In genomic region chr11:34529643-34530042, GRCh38 we compare ENCODE assay signal across 23 cellular contexts. TPM values are rescaled to one million over a fixed set of nuclear protein-coding genes. Genes with fewer than 3 reads are reported as not detected.
"Had no signal": no experiment of that assay in that cellular context is flagged by ENCODE, and none has a peak within 500 bp of the region (broad histone marks: within the 10 kb centered on the region; RNA-seq: fewer than 3 reads in every experiment).

No MANE protein-coding gene starts in this region.

- ATAC-seq: K562, Right ventricle myocardium inferior had no signal

- H3K4me1 ChIP-seq: Peyer's patch, SJCRH30 had no signal

- H3K27me3 ChIP-seq: Peyer's patch, SJCRH30 had no signal

- FAIRE-seq: K562 had no signal

- H3K27ac ChIP-seq: KMS-11, Peyer's patch, SJCRH30, SK-N-MC had no signal

- H3K4me2 ChIP-seq: KMS-11 had no signal

- H3K36me3 ChIP-seq: Peyer's patch, SJCRH30 had no signal

- H3K4me3 ChIP-seq: K562, Peyer's patch, SJCRH30, SK-N-MC had no signal

- H3K9me3 ChIP-seq: Peyer's patch, SJCRH30 had no signal

- DNase-seq: Kasumi-1, MV-4-11, NCI-H1048, NCI-H1105, NCI-H1436 treated with DMSO at 0.1 percent for 48 hours, NCI-H1694, NCI-H187 treated with DMSO at 0.1 percent for 48 hours, NCI-H2029 treated with DMSO at 0.1 percent for 48 hours, NCI-H2171 treated with DMSO at 0.1 percent for 48 hours, NCI-H345, NCI-H446 treated with DMSO at 0.1 percent for 48 hours, NCI-H510A treated with DMSO at 0.1 percent for 48 hours, NCI-H526, NCI-H774, Peyer's patch, SHP77 treated with DMSO at 0.1 percent for 48 hours, SJCRH30 had no signal

RNA-seq across cellular contexts. Expression of gene ELF5, which starts 16.0 kb away (rescaled TPM):
- total RNA-seq: HT1080, K562, Peyer's patch, Right ventricle myocardium inferior, SJCRH30 had no signal
- polyA plus RNA-seq: IgD-negative memory B cell, K562 had no signal
